In genomic region chr22:36224245-36224644, GRCh38 we compare ENCODE assay signal across 24 cellular contexts. TPM values are rescaled to one million over a fixed set of nuclear protein-coding genes. Genes with fewer than 3 reads are reported as not detected.
"Had no signal": no experiment of that assay in that cellular context is flagged by ENCODE, and none has a peak within 500 bp of the region (broad histone marks: within the 10 kb centered on the region; RNA-seq: fewer than 3 reads in every experiment).

No MANE protein-coding gene starts in this region.

- H3K9me3 Mint-ChIP-seq: activated B cell treated with CpG ODN at 0.5 μM for 24 hours; activated naive CD8-positive, alpha-beta T cell treated with anti-CD3 and anti-CD28 coated beads for 36 hours; immature natural killer cell; nephron progenitor cell had no signal

- H3K27ac ChIP-seq: breast epithelium, colonic mucosa, parathyroid adenoma, right lobe of liver, testis, upper lobe of left lung had no signal

- H3K9ac ChIP-seq: parathyroid adenoma had no signal

- H3K4me3 ChIP-seq: breast epithelium, colonic mucosa, right lobe of liver, testis, upper lobe of left lung had no signal

- DNase-seq: activated B cell treated with CpG ODN at 0.5 μM for 24 hours; activated CD4-positive, alpha-beta T cell treated with anti-CD3 and anti-CD28 coated beads for 36 hours; activated CD4-positive, alpha-beta T cell treated with anti-CD3 and anti-CD28 coated beads, Interleukin-2, amount 50 U/mL, for 4 hours; activated naive CD8-positive, alpha-beta T cell treated with anti-CD3 and anti-CD28 coated beads for 36 hours; activated T-cell treated with anti-CD3 and anti-CD28 coated beads for 4 hours; amniotic stem cell; colonic mucosa; immature natural killer cell; kidney glomerular epithelial cell; mesenchymal stem cell; nephron progenitor cell; nucleus accumbens; right lobe of liver; small intestine; stimulated activated CD4-positive, alpha-beta T cell treated with anti-CD3 and anti-CD28 coated beads, Interleukin-2, amount 100 ng/mL, for 24 hours; stimulated activated naive CD4-positive, alpha-beta T cell; T-helper 17 cell; testis; upper lobe of left lung had no signal

- H3K4me3 Mint-ChIP-seq: activated B cell treated with CpG ODN at 0.5 μM for 24 hours; activated CD4-positive, alpha-beta T cell treated with anti-CD3 and anti-CD28 coated beads for 36 hours; activated naive CD8-positive, alpha-beta T cell treated with anti-CD3 and anti-CD28 coated beads for 36 hours; immature natural killer cell; nephron progenitor cell; T-helper 17 cell had no signal

- ATAC-seq: activated CD4-positive, alpha-beta T cell treated with anti-CD3 and anti-CD28 coated beads for 36 hours; T-helper 17 cell had no signal

- H3K79me2 ChIP-seq: parathyroid adenoma had no signal

- H3K4me1 ChIP-seq: breast epithelium, colonic mucosa, parathyroid adenoma, testis had no signal

- H3K36me3 ChIP-seq: breast epithelium, colonic mucosa had no signal

- H3K27ac Mint-ChIP-seq: activated B cell treated with CpG ODN at 0.5 μM for 24 hours; activated CD4-positive, alpha-beta T cell treated with anti-CD3 and anti-CD28 coated beads for 36 hours; activated naive CD8-positive, alpha-beta T cell treated with anti-CD3 and anti-CD28 coated beads for 36 hours; nephron progenitor cell had no signal

- H2AFZ ChIP-seq: parathyroid adenoma had no signal

- H3K9me3 ChIP-seq: breast epithelium, colonic mucosa, right lobe of liver, testis, upper lobe of left lung had no signal

- H3K27me3 ChIP-seq: breast epithelium, colonic mucosa, right lobe of liver, testis, upper lobe of left lung had no signal

- H3K27me3 Mint-ChIP-seq: activated B cell treated with CpG ODN at 0.5 μM for 24 hours; activated CD4-positive, alpha-beta T cell treated with anti-CD3 and anti-CD28 coated beads for 36 hours; activated naive CD8-positive, alpha-beta T cell treated with anti-CD3 and anti-CD28 coated beads for 36 hours had no signal

RNA-seq across cellular contexts. Expression of gene APOL4, which starts 22.6 kb away (rescaled TPM):
- total RNA-seq: activated B cell treated with CpG ODN at 0.5 μM for 24 hours, fibroblast of villous mesenchyme, mononuclear cell, SK-MEL-5 had no signal
